In genomic region chr5:18792145-18792544, GRCh38 we compare ENCODE assay signal across 1 cellular context.
TF ChIP-seq lines count a peak whose summit lies in the region.

No MANE protein-coding gene starts in this region.

TF ChIP-seq in HepG2, 621 proteins besides CTCF, POLR2A, EP300 and RAD21 (continued from another document):
- TF ChIP-seq PBX2 (CRISPR knock-in tag; IDR thresholded peaks at IDR 0.05) (no peak), MBD4 (IDR thresholded peaks at IDR 0.05; ENCODE audit: borderline replicate concordance, low read length) (no peak), PHF8 (CRISPR knock-in tag; IDR thresholded peaks at IDR 0.05) (no peak), SOX5 (CRISPR knock-in tag; IDR thresholded peaks at IDR 0.05; ENCODE audit: borderline replicate concordance) (peak; percentile 19; the same call in 1 of the 2 replicates), TP53 (CRISPR knock-in tag; conservative IDR thresholded peaks at IDR 0.05) (no peak), CBFB (CRISPR knock-in tag; IDR thresholded peaks at IDR 0.05) (no peak), STAT5B (CRISPR knock-in tag; IDR thresholded peaks at IDR 0.05) (no peak), TBX2 (CRISPR knock-in tag; IDR thresholded peaks at IDR 0.05; ENCODE audit: borderline replicate concordance) (no peak), ZBTB10 (CRISPR knock-in tag; IDR thresholded peaks at IDR 0.05; ENCODE audit: borderline replicate concordance) (no peak), MAFF (IDR thresholded peaks at IDR 0.05; ENCODE audit: low read depth, low read length) (peak; percentile 97), FOSL2 (CRISPR knock-in tag; IDR thresholded peaks at IDR 0.05) (peak; percentile 64), ZNF670 (CRISPR knock-in tag; IDR thresholded peaks at IDR 0.05; ENCODE audit: borderline replicate concordance) (no peak), AKAP8 (CRISPR knock-in tag; IDR thresholded peaks at IDR 0.05) (no peak), ZNF282 (IDR thresholded peaks at IDR 0.05; ENCODE audit: partially characterized antibody) (no peak), ISL2 (CRISPR knock-in tag; IDR thresholded peaks at IDR 0.05) (no peak), AHR (CRISPR knock-in tag; IDR thresholded peaks at IDR 0.05) (no peak), IRF9 (CRISPR knock-in tag; IDR thresholded peaks at IDR 0.05; ENCODE audit: borderline replicate concordance) (no peak), TAF1 (CRISPR knock-in tag; IDR thresholded peaks at IDR 0.05) (no peak), ZNF790 (CRISPR knock-in tag; IDR thresholded peaks at IDR 0.05; ENCODE audit: borderline replicate concordance) (no peak), BHLHE40 (IDR thresholded peaks at IDR 0.05; ENCODE audit: low read length) (peak; percentile 26; the same call in 1 of the 2 replicates), TGIF2 (CRISPR knock-in tag; IDR thresholded peaks at IDR 0.05) (no peak), IKZF1 (IDR thresholded peaks at IDR 0.05) (no peak), ZNF318 (CRISPR knock-in tag; IDR thresholded peaks at IDR 0.05) (no peak), ZMYM4 (CRISPR knock-in tag; IDR thresholded peaks at IDR 0.05) (no peak), ATAD3A (CRISPR knock-in tag; IDR thresholded peaks at IDR 0.05) (no peak), GPBP1L1 (CRISPR knock-in tag; IDR thresholded peaks at IDR 0.05) (no peak), MAFK (conservative IDR thresholded peaks at IDR 0.05 in 1 of 2, IDR thresholded peaks at IDR 0.05 in 1 of 2; ENCODE audit: low read length in 2 of 2) (peak; percentile 97), KLF16 (CRISPR knock-in tag; IDR thresholded peaks at IDR 0.05) (no peak), HDAC1 (CRISPR knock-in tag; IDR thresholded peaks at IDR 0.05) (no peak), ZNF251 (CRISPR knock-in tag; IDR thresholded peaks at IDR 0.05) (no peak), ZNF441 (CRISPR knock-in tag; IDR thresholded peaks at IDR 0.05; ENCODE audit: borderline replicate concordance) (no peak), NFE2L2 (IDR thresholded peaks at IDR 0.05; ENCODE audit: low read length) (peak; percentile 58; the same call in 1 of the 2 replicates), ZNF710 (CRISPR knock-in tag; IDR thresholded peaks at IDR 0.05; ENCODE audit: borderline replicate concordance) (no peak), GFI1 (CRISPR knock-in tag; IDR thresholded peaks at IDR 0.05; ENCODE audit: borderline replicate concordance) (no peak), SAFB2 (CRISPR knock-in tag; IDR thresholded peaks at IDR 0.05; ENCODE audit: borderline replicate concordance, low read depth) (no peak), KAT7 (CRISPR knock-in tag; IDR thresholded peaks at IDR 0.05; ENCODE audit: borderline replicate concordance) (no peak), ZFX (CRISPR knock-in tag; IDR thresholded peaks at IDR 0.05; ENCODE audit: low read depth) (no peak), CREM (IDR thresholded peaks at IDR 0.05) (no peak), CREM (CRISPR knock-in tag; IDR thresholded peaks at IDR 0.05) (no peak), ZNF784 (CRISPR knock-in tag; IDR thresholded peaks at IDR 0.05; ENCODE audit: borderline replicate concordance) (no peak), THYN1 (CRISPR knock-in tag; IDR thresholded peaks at IDR 0.05; ENCODE audit: borderline replicate concordance, low read depth) (no peak)
